Comparison of ENCODE assay signal across 10 cellular contexts in genomic region chr11:118718578-118718977, GRCh38. TPM values are rescaled to one million over a fixed set of nuclear protein-coding genes. Genes with fewer than 3 reads are reported as not detected.
DNase-seq lines count a peak whose midpoint lies in the region; ATAC-seq and TF ChIP-seq lines count a peak whose summit lies in the region.
"Not testable (repeated sequence)": the region's sequence is repeated elsewhere in the genome, so short reads cannot be mapped to it uniquely, and the experiment has no call there.
"Had no signal": no experiment of that assay in that cellular context is flagged by ENCODE, and none has a peak within 500 bp of the region (broad histone marks: within the 10 kb centered on the region; RNA-seq: fewer than 3 reads in every experiment).

No MANE protein-coding gene starts in this region.

- H3K4me1 ChIP-seq in iPS-20b (ENCODE audit: insufficient read depth, low read length) (peaks cover 11% of the 10 kb centered on the region; the same call in 1 of the 2 replicates), trophoblast cell (ENCODE audit: control insufficient read depth in 1 of 2, insufficient read depth in 2 of 2, low read length in 2 of 2) (peaks cover 10 to 15% of the 10 kb centered on the region in 2 experiments)

- H3K4me3 Mint-ChIP-seq in T-helper 17 cell = not testable (repeated sequence)
- H3K4me3 Mint-ChIP-seq in MCF 10A (ENCODE audit: unreplicated experiment) = peak overlapping the region; percentile 58

- peak overlapping the region; percentile 21 for H2BK5ac ChIP-seq in trophoblast cell (ENCODE audit: low read depth, low read length, poor library complexity)

- H3K27ac Mint-ChIP-seq in T-helper 17 cell (peak overlapping the region; percentile 14), MCF 10A (ENCODE audit: low read depth, unreplicated experiment) (peak overlapping the region; percentile 83)

- H3K36me3 ChIP-seq in H7 (replicated peaks; ENCODE audit: control insufficient read depth, insufficient read depth, low read length); trophoblast cell (ENCODE audit: control insufficient read depth in 1 of 2, insufficient read depth in 2 of 2, low read length in 2 of 2): not testable (repeated sequence)
- H3K36me3 ChIP-seq in iPS-20b (ENCODE audit: insufficient read depth, low read depth, low read length) = peaks cover 13% of the 10 kb centered on the region

- H3K14ac ChIP-seq in trophoblast cell (ENCODE audit: low read length) = not testable (repeated sequence)

- H2BK120ac ChIP-seq in trophoblast cell (ENCODE audit: insufficient read depth, low read length, poor library complexity) = not testable (repeated sequence)

- peaks cover 20% of the 10 kb centered on the region for H3K79me1 ChIP-seq in trophoblast cell (ENCODE audit: low read length)

- H3K27me3 Mint-ChIP-seq in T-helper 17 cell; MCF 10A (ENCODE audit: insufficient read depth, unreplicated experiment): not testable (repeated sequence)

- ATAC-seq in T-helper 17 cell = not testable (repeated sequence)

- H3K18ac ChIP-seq in trophoblast cell (ENCODE audit: low read length) = not testable (repeated sequence)

- H4K8ac ChIP-seq in trophoblast cell (ENCODE audit: low read depth, low read length) = not testable (repeated sequence)

- not testable (repeated sequence) for H3K27me3 ChIP-seq in H7 (ENCODE audit: control insufficient read depth, insufficient read depth, low read length); iPS-20b (ENCODE audit: insufficient read depth, low read length); trophoblast cell (ENCODE audit: insufficient read depth, low read length)

- DNase-seq in H7; T-helper 17 cell; MCF 10A (ENCODE audit: unreplicated experiment); trophoblast cell: not testable (repeated sequence)
- DNase-seq in NCI-H82 (lab: John Stamatoyannopoulos, UW) = peak; percentile 56

- CTCF ChIA-PET in MCF 10A (lab: Yijun Ruan, JAX) = interaction anchor here (1.0 kb wide), 1 partner anchor 27 kb away, joined by 4 read pairs; no protein-coding TSS in a partner anchor

- WGBS in trophoblast cell (ENCODE audit: extremely low coverage, insufficient coverage, insufficient read length) = no CpG with 5 or more reads among the region's 7 CpGs

- intact Hi-C loops in MCF 10A (cut with micrococcal nuclease) = not testable (repeated sequence)

- H3K9ac ChIP-seq in iPS-20b (ENCODE audit: low read depth, low read length) = 0 out of 2 replicates have a peak overlapping the region, but pooled peaks have one; percentile 45
- not testable (repeated sequence) for H3K9ac ChIP-seq in trophoblast cell (ENCODE audit: low read length)

- H3K27ac ChIP-seq in iPS-20b (ENCODE audit: low read length) = not testable (repeated sequence)
- peak overlapping the region; percentile 47 for H3K27ac ChIP-seq in trophoblast cell (ENCODE audit: low read depth, low read length)

- POLR2A ChIA-PET in MCF 10A (lab: Yijun Ruan, JAX) = interaction anchor here (0.6 to 1.5 kb wide), 4 partner anchors 26 to 134 kb away, joined by 3 to 8 read pairs (median 4); no protein-coding TSS in a partner anchor

- H3K9me3 Mint-ChIP-seq in MCF 10A (ENCODE audit: unreplicated experiment) = not testable (repeated sequence)

- not testable (repeated sequence) for H3K4ac ChIP-seq in trophoblast cell (ENCODE audit: low read depth, low read length)

- H3K4me2 ChIP-seq in trophoblast cell (ENCODE audit: low read length) = not testable (repeated sequence)

- TF ChIP-seq CTCF in MCF 10A (IDR thresholded peaks at IDR 0.05; ENCODE audit: unreplicated experiment) = not testable (repeated sequence)

- not testable (repeated sequence) for H2BK12ac ChIP-seq in trophoblast cell (ENCODE audit: low read length)

- BruUV-seq in MCF 10A (replicated peaks; lab: Mats Ljungman, UMichigan) = not testable (repeated sequence)

- H2AFZ ChIP-seq in trophoblast cell (ENCODE audit: insufficient read depth, low read length, poor library complexity) = not testable (repeated sequence)

- not testable (repeated sequence) for H2AK5ac ChIP-seq in trophoblast cell (ENCODE audit: low read length)

- not testable (repeated sequence) for H4K91ac ChIP-seq in trophoblast cell (ENCODE audit: low read depth, low read length)

- H3K79me2 ChIP-seq in trophoblast cell (ENCODE audit: control insufficient read depth, insufficient read depth, low read length, poor library complexity) = not testable (repeated sequence)

- not testable (repeated sequence) for H3K36me3 Mint-ChIP-seq in T-helper 17 cell (ENCODE audit: low read depth)
- H3K36me3 Mint-ChIP-seq in MCF 10A (ENCODE audit: insufficient read depth, unreplicated experiment) = peaks cover 11% of the 10 kb centered on the region

- H3K9me3 ChIP-seq in T-helper 17 cell (ENCODE audit: control insufficient read depth, low read length, poor library complexity, severe bottlenecking); iPS-20b (ENCODE audit: insufficient read depth, low read depth, low read length); trophoblast cell (ENCODE audit: insufficient read depth, low read depth, low read length): not testable (repeated sequence)

- not testable (repeated sequence) for H3K23ac ChIP-seq in trophoblast cell (ENCODE audit: low read length)

- peak overlapping the region; percentile 16; the same call in 1 of the 2 replicates for H3K4me3 ChIP-seq in H7 (ENCODE audit: insufficient read depth, low read depth, low read length)
- peak overlapping the region; percentile 33 for H3K4me3 ChIP-seq in iPS-20b (ENCODE audit: low read length)
- not testable (repeated sequence) for H3K4me3 ChIP-seq in trophoblast cell (ENCODE audit: low read depth, low read length)

- H3K4me1 Mint-ChIP-seq in T-helper 17 cell = peaks cover 19% of the 10 kb centered on the region
- H3K4me1 Mint-ChIP-seq in MCF 10A (ENCODE audit: insufficient read depth, unreplicated experiment) = peaks cover 37% of the 10 kb centered on the region

- H4K12ac ChIP-seq in trophoblast cell (ENCODE audit: low read depth, low read length) = not testable (repeated sequence)

RNA-seq across cellular contexts. Expression of gene TREH, which starts 39.1 kb away (rescaled TPM):
- total RNA-seq in H7 (2014; rRNA removed; shearing (Covaris generic)) = not detected in 2 replicates
- total RNA-seq in T-helper 17 cell (not detected), MCF 10A (2022) (not detected in 2 replicates)
- 0.33 and 0.39 TPM in 2 replicates for polyA plus RNA-seq in trophoblast cell (2013)
- total RNA-seq: CD8-positive, alpha-beta T cell; H4 had no signal
- polyA plus RNA-seq: AG04450, IgD-negative memory B cell had no signal
